ENCODE assay signal across 8 cellular contexts in the genomic region with DNA sequence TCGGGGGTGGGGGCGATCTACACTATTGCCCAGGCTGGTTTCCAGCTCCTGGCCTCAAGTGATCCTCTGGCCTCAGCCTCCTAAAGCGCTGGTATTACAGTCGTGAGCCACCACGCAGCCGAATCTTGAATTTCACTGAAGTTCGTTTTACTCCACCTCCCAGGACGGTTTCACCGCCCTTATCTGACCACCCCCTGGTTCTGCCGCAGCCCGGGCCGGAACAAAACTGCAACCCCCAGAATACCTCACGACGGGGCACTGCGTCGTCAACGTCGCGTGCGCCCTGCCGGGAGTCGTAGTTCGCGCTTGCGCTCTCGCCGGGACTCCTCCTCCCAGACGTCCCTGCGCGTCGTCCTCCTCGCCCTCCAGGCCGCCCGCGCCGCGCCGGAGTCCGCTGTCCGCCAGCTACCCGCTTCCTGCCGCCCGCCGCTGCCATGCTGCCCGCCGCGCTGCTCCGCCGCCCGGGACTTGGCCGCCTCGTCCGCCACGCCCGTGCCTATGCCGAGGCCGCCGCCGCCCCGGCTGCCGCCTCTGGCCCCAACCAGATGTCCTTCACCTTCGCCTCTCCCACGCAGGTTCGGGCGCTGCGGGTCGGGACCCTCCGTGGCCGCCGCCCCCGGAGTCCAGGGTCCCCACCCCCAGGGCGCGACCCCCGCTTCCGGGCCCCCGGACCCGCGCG. TPM values are rescaled to one million over a fixed set of nuclear protein-coding genes. Genes with fewer than 3 reads are reported as not detected.
DNase-seq lines count a peak whose midpoint lies in the region; ATAC-seq and TF ChIP-seq lines count a peak whose summit lies in the region.

A gene (plus strand): TSS at position 335 of the 679 bp plus-strand sequence. CDS start 100 bp downstream, at position 435.

- peak within 1 kb of the TSS; percentile 63 for H3K27ac ChIP-seq in parathyroid adenoma
- peak within 1 kb of the TSS; percentile 98 to 99 for H3K27ac ChIP-seq in tibial artery

- H3K9ac ChIP-seq in parathyroid adenoma = peak within 1 kb of the TSS; percentile 69

- peaks cover 35% of the 10 kb centered on the region for H3K4me1 ChIP-seq in parathyroid adenoma
- H3K4me1 ChIP-seq in tibial artery = peaks cover 15 to 86% (median 79%) of the 10 kb centered on the region in 4 donors

- POLR2A ChIA-PET in T-cell (lab: Charles Lee) = no interaction called here

- peaks cover 5 to 8% of the 10 kb centered on the region in 2 donors for H3K27me3 Mint-ChIP-seq in T-cell
- H3K27me3 Mint-ChIP-seq in activated naive CD8-positive, alpha-beta T cell treated with anti-CD3 and anti-CD28 coated beads, Interleukin-2, amount 50 U/mL, for 24 hours = peaks cover 14% of the 10 kb centered on the region

- H3K9me3 Mint-ChIP-seq in T-cell = no peaks in the 10 kb centered on the region
- H3K9me3 Mint-ChIP-seq in activated naive CD8-positive, alpha-beta T cell treated with anti-CD3 and anti-CD28 coated beads, Interleukin-2, amount 50 U/mL, for 24 hours = no peaks in the 10 kb centered on the region

- H3K27me3 ChIP-seq in parathyroid adenoma (ENCODE audit: control insufficient read depth, insufficient read depth, low read length) = no peaks in the 10 kb centered on the region
- H3K27me3 ChIP-seq in tibial artery = peaks cover 0 to 7% of the 10 kb centered on the region in 2 donors

- peak within 1 kb of the TSS; percentile 87 to 93 (median 88) for H3K4me3 Mint-ChIP-seq in T-cell
- peak within 1 kb of the TSS; percentile 86 for H3K4me3 Mint-ChIP-seq in activated naive CD8-positive, alpha-beta T cell treated with anti-CD3 and anti-CD28 coated beads, Interleukin-2, amount 50 U/mL, for 24 hours

- peaks cover 24 to 47% (median 46%) of the 10 kb centered on the region in 3 donors for H3K4me1 Mint-ChIP-seq in T-cell
- peaks cover 38% of the 10 kb centered on the region for H3K4me1 Mint-ChIP-seq in activated naive CD8-positive, alpha-beta T cell treated with anti-CD3 and anti-CD28 coated beads, Interleukin-2, amount 50 U/mL, for 24 hours

- peak within 1 kb of the TSS; percentile 75 to 89 for H3K27ac Mint-ChIP-seq in T-cell
- peak within 1 kb of the TSS; percentile 88 for H3K27ac Mint-ChIP-seq in activated naive CD8-positive, alpha-beta T cell treated with anti-CD3 and anti-CD28 coated beads, Interleukin-2, amount 50 U/mL, for 24 hours

- peak; percentile 92 for DNase-seq in GDM1 (lab: John Stamatoyannopoulos, UW)
- peak; percentile 90 for DNase-seq in NCI-H146 (lab: John Stamatoyannopoulos, UW)
- peak; percentile 81 to 96 (median 86) for DNase-seq in T-cell
- DNase-seq in activated naive CD8-positive, alpha-beta T cell treated with anti-CD3 and anti-CD28 coated beads, Interleukin-2, amount 50 U/mL, for 24 hours = peak; percentile 95
- DNase-seq in Right ventricle myocardium superior = peak; percentile 98
- DNase-seq in tibial artery = peak; percentile 90 to 97

- peak within 1 kb of the TSS; percentile 79 for H3K4me2 ChIP-seq in parathyroid adenoma (ENCODE audit: low read length)

- intact Hi-C loops in Right ventricle myocardium superior (cut with DNase I) (no loop called here), tibial artery (cut with DNase I; ENCODE audit: low total_unique reads) (loop anchor here (2.0 kb wide), 1 partner anchor 139 kb away; a partner anchor contains a TSS)

- CTCF ChIA-PET in T-cell (lab: Charles Lee) = interaction anchor here (0.5 to 1.0 kb wide), 2 partner anchors 21 to 214 kb away, joined by 3 to 4 read pairs; no protein-coding TSS in a partner anchor

- H3K79me2 ChIP-seq in parathyroid adenoma = no peaks in the 10 kb centered on the region

- H2AFZ ChIP-seq in parathyroid adenoma = peak within 1 kb of the TSS; percentile 80

- H3K36me3 Mint-ChIP-seq in T-cell = no peaks in the 10 kb centered on the region
- H3K36me3 Mint-ChIP-seq in activated naive CD8-positive, alpha-beta T cell treated with anti-CD3 and anti-CD28 coated beads, Interleukin-2, amount 50 U/mL, for 24 hours (ENCODE audit: low read depth) = peaks cover 2% of the 10 kb centered on the region

- H3K4me3 ChIP-seq in parathyroid adenoma (ENCODE audit: low read depth, low read length) = peak within 1 kb of the TSS; percentile 85
- H3K4me3 ChIP-seq in tibial artery = peak within 1 kb of the TSS; percentile 76 to 84

- H3K36me3 ChIP-seq in parathyroid adenoma (ENCODE audit: control insufficient read depth, insufficient read depth, low read length) = no peaks in the 10 kb centered on the region
- H3K36me3 ChIP-seq in tibial artery = peaks cover 0 to 4% (median 0%) of the 10 kb centered on the region in 3 donors

- TF ChIP-seq CTCF in parathyroid adenoma (IDR thresholded peaks at IDR 0.05) = no peak
- TF ChIP-seq CTCF in tibial artery (IDR thresholded peaks at IDR 0.05) = peak in 1 of 2 experiments; percentile 6

- H3K9me3 ChIP-seq in parathyroid adenoma (ENCODE audit: control insufficient read depth, low read length) (no peaks in the 10 kb centered on the region), tibial artery (no peaks in the 10 kb centered on the region)

- peak; percentile 58 for ATAC-seq in HG02642 (IDR thresholded peaks at IDR 0.05; ENCODE audit: poor library complexity, unreplicated experiment)
- ATAC-seq in T-cell (replicated peaks in 1 of 4) = peak; percentile 67 to 75 (median 74)
- ATAC-seq in activated naive CD8-positive, alpha-beta T cell treated with anti-CD3 and anti-CD28 coated beads, Interleukin-2, amount 50 U/mL, for 24 hours = peak; percentile 74
- peak; percentile 62 for ATAC-seq in Right ventricle myocardium superior (ENCODE audit: poor library complexity)

RNA-seq across cellular contexts. Expression of the gene that starts here (rescaled TPM):
- total RNA-seq in T-cell (100 to 1,000 TPM; 117 to 233 (median 155) TPM), Right ventricle myocardium superior (692 TPM)

Comparison
In these comparisons a context has a peak if more than half of its experiments do, and no peak if none do; other contexts are left out.
1. Peak in every context shown above with its lines: DNase-seq, ATAC-seq, H3K4me3 ChIP-seq and H3K27ac ChIP-seq.